ENCODE assay signal across 7 cellular contexts in the genomic region with DNA sequence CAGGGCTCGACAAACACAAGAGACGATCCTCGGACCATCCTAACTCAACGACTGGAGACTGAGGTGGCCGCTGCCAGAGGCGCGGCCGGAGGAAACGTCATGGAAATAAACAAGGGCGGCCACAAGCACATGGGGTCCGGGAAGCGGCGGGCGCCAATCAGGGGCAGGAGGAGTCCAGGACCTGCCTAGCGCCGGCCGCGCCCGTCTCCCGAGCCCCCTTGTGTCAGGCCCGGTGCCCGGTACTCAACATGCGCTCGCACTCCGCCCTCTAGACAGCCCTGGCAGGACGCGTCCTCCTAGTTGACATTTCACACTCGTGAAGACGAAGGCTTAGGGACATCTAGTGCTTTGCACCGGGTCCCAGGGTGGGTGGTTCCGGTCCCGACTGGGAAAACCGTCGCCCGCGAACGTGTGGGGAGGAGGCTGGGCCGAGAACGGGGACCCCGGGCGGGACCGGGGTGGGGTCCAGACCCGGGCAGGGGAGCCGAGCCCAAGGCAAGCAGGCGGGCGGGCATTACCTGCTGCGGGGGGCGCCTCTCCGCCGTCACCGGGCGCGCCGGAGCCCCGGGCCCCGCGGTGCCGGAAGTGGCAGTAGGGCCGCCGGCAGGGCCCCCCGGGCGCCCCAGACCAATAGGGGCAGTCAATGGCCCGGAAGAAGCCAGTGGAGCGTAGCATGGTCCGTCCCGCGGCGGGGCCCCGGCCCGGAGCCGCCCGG. TPM values are rescaled to one million over a fixed set of nuclear protein-coding genes. Genes with fewer than 3 reads are reported as not detected.
A peak's percentile ranks its signal among the peaks of the same experiment; 100 is the strongest.
DNase-seq lines count a peak whose midpoint lies in the region; ATAC-seq, FAIRE-seq and TF ChIP-seq lines count a peak whose summit lies in the region.

No MANE protein-coding gene starts in this region.

- no peak overlapping the region for H2AFZ ChIP-seq in K562 (ENCODE audit: low read depth, low read length)

- intact Hi-C loops in K562 (cut with micrococcal nuclease) (no loop called here), kidney (cut with DNase I) (no loop called here)

- H3K27me3 ChIP-seq in K562 (ENCODE audit: control insufficient read depth in 2 of 2, insufficient read depth in 2 of 2, low read length in 2 of 2): no peaks in the 10 kb centered on the region

- peaks cover 61% of the 10 kb centered on the region for H3K36me3 ChIP-seq in K562 (ENCODE audit: control insufficient read depth, insufficient read depth, low read length)
- H3K36me3 ChIP-seq in kidney (ENCODE audit: control insufficient read depth in 1 of 2, insufficient read depth in 2 of 2, low read length in 2 of 2): no peaks in the 10 kb centered on the region

- H3K4me3 ChIP-seq in GM12875 (ENCODE audit: low read depth, low read length) (peak overlapping the region; percentile 94), K562 (peak overlapping the region; percentile 100), kidney (ENCODE audit: low read length in 2 of 2) (peak overlapping the region; percentile 75 to 88)

- H3K27me3 Mint-ChIP-seq in stimulated activated naive CD8-positive, alpha-beta T cell treated with anti-CD3 and anti-CD28 coated beads, Interleukin-15, amount 100 ng/mL, for 72 hours: no peaks in the 10 kb centered on the region

- H3K27ac ChIP-seq in K562 (ENCODE audit: extremely low read depth, low read depth, low read length) (peak overlapping the region; percentile 100), kidney (ENCODE audit: low read depth in 2 of 2, low read length in 2 of 2) (peak overlapping the region; percentile 17 to 22)

- H3K9me1 ChIP-seq in K562 (ENCODE audit: control insufficient read depth, insufficient read depth, low read length): no peaks in the 10 kb centered on the region

- H4K20me1 ChIP-seq in K562 (replicated peaks; ENCODE audit: control insufficient read depth, insufficient read depth, low read length): peaks cover 41% of the 10 kb centered on the region

- CTCF ChIA-PET in K562 (lab: Yijun Ruan, JAX; ENCODE audit: low intra/inter-chr PET ratio): interaction anchor here (0.7 kb wide), 2 partner anchors 12 to 73 kb away, joined by 3 read pairs; no protein-coding TSS in a partner anchor

- ATAC-seq in K562: peak; percentile 58
- ATAC-seq in stimulated activated naive CD8-positive, alpha-beta T cell treated with anti-CD3 and anti-CD28 coated beads, Interleukin-15, amount 100 ng/mL, for 72 hours: peak; percentile 56

- no peak for TF ChIP-seq POLR2A in K562 (conservative IDR thresholded peaks at IDR 0.05)

- BruUV-seq in K562 (replicated peaks; lab: Mats Ljungman, UMichigan): no TSS peak

- TF ChIP-seq CTCF in GM12875 (IDR thresholded peaks at IDR 0.05; ENCODE audit: borderline replicate concordance, insufficient read depth, low read depth, low read length): no peak
- no peak for TF ChIP-seq CTCF in K562 (IDR thresholded peaks at IDR 0.05 in 2 of 3, conservative IDR thresholded peaks at IDR 0.05 in 1 of 3; ENCODE audit: insufficient read depth in 2 of 3, low read depth in 1 of 3, low read length in 3 of 3)
- TF ChIP-seq CTCF in kidney (IDR thresholded peaks at IDR 0.05; ENCODE audit: borderline replicate concordance, extremely low read depth, insufficient read depth): no peak

- under 1% methylated on average over 47 of the region's 72 CpGs for WGBS in K562 (ENCODE audit: insufficient coverage, low coverage, missing lambda C conversion rate)

- in situ Hi-C loops in K562 (cut with MboI): no loop called here

- no peak for TF ChIP-seq EP300 in K562 (IDR thresholded peaks at IDR 0.05; ENCODE audit: low read length)

- peak; percentile 53 for DNase-seq in HCEC 1CT
- DNase-seq in NCI-H146 treated with DMSO at 0.1 percent for 48 hours (lab: John Stamatoyannopoulos, UW; ENCODE audit: unreplicated experiment): peak; percentile 15
- DNase-seq in K562 (ENCODE audit: extremely low read depth in 1 of 4, low spot score in 3 of 4): peak; percentile 56 to 74 (median 60)
- DNase-seq in kidney: peak; percentile 85
- peak in 1 of 2 donors; percentile 38 for DNase-seq in stimulated activated naive CD8-positive, alpha-beta T cell treated with anti-CD3 and anti-CD28 coated beads, Interleukin-15, amount 100 ng/mL, for 72 hours
- DNase-seq in GF-D8 (lab: John Stamatoyannopoulos, UW): no peak

- peaks cover 82% of the 10 kb centered on the region for H3K4me1 Mint-ChIP-seq in stimulated activated naive CD8-positive, alpha-beta T cell treated with anti-CD3 and anti-CD28 coated beads, Interleukin-15, amount 100 ng/mL, for 72 hours

- H3K4me3 Mint-ChIP-seq in stimulated activated naive CD8-positive, alpha-beta T cell treated with anti-CD3 and anti-CD28 coated beads, Interleukin-15, amount 100 ng/mL, for 72 hours: peak overlapping the region; percentile 91 to 94

- H3K79me2 ChIP-seq in K562 (ENCODE audit: control insufficient read depth, insufficient read depth, low read length): peaks cover 83% of the 10 kb centered on the region

- no peak for TF ChIP-seq RAD21 in K562 (CRISPR knock-in tag; conservative IDR thresholded peaks at IDR 0.05 in 1 of 2, IDR thresholded peaks at IDR 0.05 in 1 of 2)

- peak overlapping the region; percentile 98 to 99 for H3K27ac Mint-ChIP-seq in stimulated activated naive CD8-positive, alpha-beta T cell treated with anti-CD3 and anti-CD28 coated beads, Interleukin-15, amount 100 ng/mL, for 72 hours

- H3K9me3 ChIP-seq in K562 (replicated peaks; ENCODE audit: control insufficient read depth, insufficient read depth, low read depth, low read length) (no peaks in the 10 kb centered on the region), kidney (ENCODE audit: control insufficient read depth in 1 of 2, low read length in 2 of 2) (no peaks in the 10 kb centered on the region)

- peak overlapping the region; percentile 99 for H3K4me2 ChIP-seq in K562 (ENCODE audit: insufficient read depth, low read length)

- peak overlapping the region; percentile 99 for H3K9ac ChIP-seq in K562 (ENCODE audit: insufficient read depth in 1 of 2, low read depth in 2 of 2, low read length in 2 of 2)
- H3K9ac ChIP-seq in kidney (ENCODE audit: low read length in 2 of 2): peak overlapping the region; percentile 77 to 87

- no peaks in the 10 kb centered on the region for H3K9me3 Mint-ChIP-seq in stimulated activated naive CD8-positive, alpha-beta T cell treated with anti-CD3 and anti-CD28 coated beads, Interleukin-15, amount 100 ng/mL, for 72 hours

- POLR2A ChIA-PET in K562 (lab: Yijun Ruan, JAX): interaction anchor here (0.6 to 1.8 kb wide), 2 partner anchors 9 to 826 kb away, joined by 3 to 9 read pairs; no protein-coding TSS in a partner anchor

- peaks cover 20 to 83% of the 10 kb centered on the region in 2 experiments for H3K4me1 ChIP-seq in K562 (replicated peaks in 1 of 2; ENCODE audit: control insufficient read depth in 2 of 2, insufficient read depth in 2 of 2, low read length in 2 of 2)
- peaks cover 12 to 35% of the 10 kb centered on the region in 2 donors for H3K4me1 ChIP-seq in kidney (ENCODE audit: control insufficient read depth in 1 of 2, insufficient read depth in 1 of 2, low read depth in 1 of 2, low read length in 2 of 2)

- FAIRE-seq in K562 (lab: Jason Lieb, UNC) (no peak), kidney (lab: Jason Lieb, UNC) (no peak)

RNA-seq across cellular contexts. Expression of gene REXO1, which starts 0.4 kb away (rescaled TPM):
- 46.7 and 163 TPM in 2 replicates for total RNA-seq in K562 (2011; cell fraction: chromatin; rRNA removed; ENCODE audit: low replicate concordance)
- 112 and 114 TPM in 2 replicates for total RNA-seq in K562 (2011; cell fraction: nucleolus; rRNA removed)
- 55.0 and 57.6 TPM in 2 replicates for total RNA-seq in K562 (2011; cell fraction: nucleoplasm; rRNA removed)
- total RNA-seq in K562 (2014; rRNA removed) (15.8 and 21.9 TPM in 2 replicates), K562 (2014; rRNA removed; fragmentation: Illumina TruSeq; extraction: Trizol) (3.5 and 4.5 TPM in 2 replicates), K562 (2015; rRNA removed; fragmentation: Illumina TruSeq; extraction: Trizol) (15.8 and 20.8 TPM in 2 replicates), K562 (2021) (52.4 and 63.3 TPM in 2 replicates), kidney (36.8 TPM)
- polyA plus RNA-seq in K562 (2011; rRNA removed) (14.6 and 21.5 TPM in 2 replicates), K562 (2014; fragmentation: Illumina TruSeq; extraction: Trizol) (16.7 and 40.7 TPM in 2 replicates), K562 (2014; fragmentation: Nextera tagmentation; extraction: Ambion mirVana) (under 1 TPM; 0.04 to 0.29 TPM), K562 (2014; rRNA removed) (31.0 and 50.1 TPM in 2 replicates), kidney (ENCODE audit: insufficient read depth, low read depth, low replicate concordance) (12.1 TPM)
- polyA plus RNA-seq in K562 (2011; cell fraction: cytosol; rRNA removed): 17.4 and 27.3 TPM in 2 replicates
- polyA plus RNA-seq in K562 (2011; cell fraction: nucleus; rRNA removed): 56.5 and 100 TPM in 2 replicates
- 37.1 and 39.8 TPM in 2 replicates for polyA plus RNA-seq in K562 (2012)
- polyA minus RNA-seq in K562 (2011; rRNA and poly(A)+ RNA removed): 7.4 and 11.2 TPM in 2 replicates
- polyA minus RNA-seq in K562 (2011; cell fraction: cytosol; rRNA and poly(A)+ RNA removed): 23.8 and 34.7 TPM in 2 replicates
- 19.5 and 21.3 TPM in 2 replicates for polyA minus RNA-seq in K562 (2011; cell fraction: nucleus; rRNA and poly(A)+ RNA removed)

RNA-seq across cellular contexts. Expression of gene KLF16, which starts 15.5 kb away (rescaled TPM):
- 5.8 and 14.0 TPM in 2 replicates for total RNA-seq in K562 (2011; cell fraction: chromatin; rRNA removed; ENCODE audit: low replicate concordance)
- 11.7 and 16.7 TPM in 2 replicates for total RNA-seq in K562 (2011; cell fraction: nucleolus; rRNA removed)
- 6.4 and 7.5 TPM in 2 replicates for total RNA-seq in K562 (2011; cell fraction: nucleoplasm; rRNA removed)
- total RNA-seq in K562 (2014; rRNA removed): 15.5 and 22.0 TPM in 2 replicates
- 3.4 and 3.8 TPM in 2 replicates for total RNA-seq in K562 (2014; rRNA removed; fragmentation: Illumina TruSeq; extraction: Trizol)
- 7.9 and 9.4 TPM in 2 replicates for total RNA-seq in K562 (2015; rRNA removed; fragmentation: Illumina TruSeq; extraction: Trizol)
- total RNA-seq in K562 (2021): 59.1 and 60.4 TPM in 2 replicates
- polyA plus RNA-seq in K562 (2011; rRNA removed): 3.7 and 4.8 TPM in 2 replicates
- polyA plus RNA-seq in K562 (2011; cell fraction: cytosol; rRNA removed): 7.1 and 44.8 TPM in 2 replicates
- 14.2 and 29.1 TPM in 2 replicates for polyA plus RNA-seq in K562 (2011; cell fraction: nucleus; rRNA removed)
- polyA plus RNA-seq in K562 (2012): 20.8 and 23.7 TPM in 2 replicates
- 6.8 and 13.1 TPM in 2 replicates for polyA plus RNA-seq in K562 (2014; fragmentation: Illumina TruSeq; extraction: Trizol)
- polyA plus RNA-seq in K562 (2014; fragmentation: Nextera tagmentation; extraction: Ambion mirVana): under 1 TPM; 0.04 to 0.10 TPM
- 15.4 and 27.5 TPM in 2 replicates for polyA plus RNA-seq in K562 (2014; rRNA removed)
- 1.0 and 1.3 TPM in 2 replicates for polyA minus RNA-seq in K562 (2011; rRNA and poly(A)+ RNA removed)
- polyA minus RNA-seq in K562 (2011; cell fraction: cytosol; rRNA and poly(A)+ RNA removed): 15.0 and 25.4 TPM in 2 replicates
- polyA minus RNA-seq in K562 (2011; cell fraction: nucleus; rRNA and poly(A)+ RNA removed): 5.8 and 6.6 TPM in 2 replicates
- total RNA-seq in kidney: 22.2 TPM
- 10.4 TPM for polyA plus RNA-seq in kidney (ENCODE audit: insufficient read depth, low read depth, low replicate concordance)

RNA-seq across cellular contexts. Expression of gene ATP8B3, which starts 35.8 kb away (rescaled TPM):
- 40.7 and 89.4 TPM in 2 replicates for total RNA-seq in K562 (2011; cell fraction: chromatin; rRNA removed; ENCODE audit: low replicate concordance)
- total RNA-seq in K562 (2011; cell fraction: nucleolus; rRNA removed): 37.1 and 44.7 TPM in 2 replicates
- total RNA-seq in K562 (2011; cell fraction: nucleoplasm; rRNA removed): 35.0 and 38.7 TPM in 2 replicates
- total RNA-seq in K562 (2014; rRNA removed): 3.2 and 5.0 TPM in 2 replicates
- total RNA-seq in K562 (2014; rRNA removed; fragmentation: Illumina TruSeq; extraction: Trizol): 3.2 and 3.6 TPM in 2 replicates
- 3.8 and 4.3 TPM in 2 replicates for total RNA-seq in K562 (2015; rRNA removed; fragmentation: Illumina TruSeq; extraction: Trizol)
- total RNA-seq in K562 (2021): 12.3 and 13.2 TPM in 2 replicates
- 8.3 and 13.2 TPM in 2 replicates for polyA plus RNA-seq in K562 (2011; rRNA removed)
- 12.0 and 13.1 TPM in 2 replicates for polyA plus RNA-seq in K562 (2011; cell fraction: cytosol; rRNA removed)
- 36.1 and 44.4 TPM in 2 replicates for polyA plus RNA-seq in K562 (2011; cell fraction: nucleus; rRNA removed)
- 5.6 and 7.6 TPM in 2 replicates for polyA plus RNA-seq in K562 (2012)
- polyA plus RNA-seq in K562 (2014; fragmentation: Illumina TruSeq; extraction: Trizol): 6.0 and 6.4 TPM in 2 replicates
- polyA plus RNA-seq in K562 (2014; fragmentation: Nextera tagmentation; extraction: Ambion mirVana): 1 to 10 TPM; 1.2 to 2.2 TPM
- polyA plus RNA-seq in K562 (2014; rRNA removed): 10.1 and 11.9 TPM in 2 replicates
- polyA minus RNA-seq in K562 (2011; rRNA and poly(A)+ RNA removed): 9.7 and 10.4 TPM in 2 replicates
- polyA minus RNA-seq in K562 (2011; cell fraction: cytosol; rRNA and poly(A)+ RNA removed): 7.3 and 10.2 TPM in 2 replicates
- 5.4 and 7.0 TPM in 2 replicates for polyA minus RNA-seq in K562 (2011; cell fraction: nucleus; rRNA and poly(A)+ RNA removed)
- 3.6 TPM for total RNA-seq in kidney
- polyA plus RNA-seq in kidney (ENCODE audit: insufficient read depth, low read depth, low replicate concordance): 0.24 TPM

RNA-seq across cellular contexts. Expression of gene ABHD17A, which starts 37.5 kb away (rescaled TPM):
- total RNA-seq in K562 (2011; cell fraction: chromatin; rRNA removed; ENCODE audit: low replicate concordance): 29.4 and 87.9 TPM in 2 replicates
- total RNA-seq in K562 (2011; cell fraction: nucleolus; rRNA removed): 61.7 and 67.8 TPM in 2 replicates
- total RNA-seq in K562 (2011; cell fraction: nucleoplasm; rRNA removed): 40.1 and 45.4 TPM in 2 replicates
- total RNA-seq in K562 (2014; rRNA removed): 135 and 157 TPM in 2 replicates
- 0.93 and 1.5 TPM in 2 replicates for total RNA-seq in K562 (2014; rRNA removed; fragmentation: Illumina TruSeq; extraction: Trizol)
- 18.9 and 26.5 TPM in 2 replicates for total RNA-seq in K562 (2015; rRNA removed; fragmentation: Illumina TruSeq; extraction: Trizol)
- 84.2 and 87.7 TPM in 2 replicates for total RNA-seq in K562 (2021)
- 24.6 and 45.3 TPM in 2 replicates for polyA plus RNA-seq in K562 (2011; rRNA removed)
- polyA plus RNA-seq in K562 (2011; cell fraction: cytosol; rRNA removed): 54.2 and 174 TPM in 2 replicates
- polyA plus RNA-seq in K562 (2011; cell fraction: nucleus; rRNA removed): 117 and 184 TPM in 2 replicates
- 47.5 and 74.5 TPM in 2 replicates for polyA plus RNA-seq in K562 (2012)
- 3.6 and 16.9 TPM in 2 replicates for polyA plus RNA-seq in K562 (2014; fragmentation: Illumina TruSeq; extraction: Trizol)
- under 1 TPM in 1 of 2 experiments, not detected in 1; 0.04 TPM for polyA plus RNA-seq in K562 (2014; fragmentation: Nextera tagmentation; extraction: Ambion mirVana)
- polyA plus RNA-seq in K562 (2014; rRNA removed): 95.1 and 99.0 TPM in 2 replicates
- 6.9 and 11.0 TPM in 2 replicates for polyA minus RNA-seq in K562 (2011; rRNA and poly(A)+ RNA removed)
- polyA minus RNA-seq in K562 (2011; cell fraction: cytosol; rRNA and poly(A)+ RNA removed): 26.1 and 39.4 TPM in 2 replicates
- polyA minus RNA-seq in K562 (2011; cell fraction: nucleus; rRNA and poly(A)+ RNA removed): 15.3 and 15.8 TPM in 2 replicates
- 63.8 TPM for total RNA-seq in kidney
- 65.1 TPM for polyA plus RNA-seq in kidney (ENCODE audit: insufficient read depth, low read depth, low replicate concordance)

RNA-seq across cellular contexts. Expression of gene ADAT3, which starts 57.4 kb away (rescaled TPM):
- total RNA-seq in K562 (2011; cell fraction: chromatin; rRNA removed; ENCODE audit: low replicate concordance): 6.3 and 20.5 TPM in 2 replicates
- total RNA-seq in K562 (2011; cell fraction: nucleolus; rRNA removed): 18.0 and 18.5 TPM in 2 replicates
- total RNA-seq in K562 (2011; cell fraction: nucleoplasm; rRNA removed): 5.6 and 6.9 TPM in 2 replicates
- total RNA-seq in K562 (2014; rRNA removed) (7.8 and 10.4 TPM in 2 replicates), K562 (2014; rRNA removed; fragmentation: Illumina TruSeq; extraction: Trizol) (not detected in 2 replicates), K562 (2015; rRNA removed; fragmentation: Illumina TruSeq; extraction: Trizol) (0.72 and 1.7 TPM in 2 replicates), K562 (2021) (15.1 and 15.6 TPM in 2 replicates), kidney (10.3 TPM)
- polyA plus RNA-seq in K562 (2011; rRNA removed) (0.67 and 1.1 TPM in 2 replicates), K562 (2014; fragmentation: Illumina TruSeq; extraction: Trizol) (0.68 TPM in 1 of 2 replicates, not detected in the other), K562 (2014; fragmentation: Nextera tagmentation; extraction: Ambion mirVana) (not detected), K562 (2014; rRNA removed) (9.2 and 10.2 TPM in 2 replicates), kidney (ENCODE audit: insufficient read depth, low read depth, low replicate concordance) (6.1 TPM)
- 1.1 and 11.4 TPM in 2 replicates for polyA plus RNA-seq in K562 (2011; cell fraction: cytosol; rRNA removed)
- 3.3 and 11.9 TPM in 2 replicates for polyA plus RNA-seq in K562 (2011; cell fraction: nucleus; rRNA removed)
- polyA plus RNA-seq in K562 (2012): 6.8 and 6.9 TPM in 2 replicates
- 0.18 and 0.21 TPM in 2 replicates for polyA minus RNA-seq in K562 (2011; rRNA and poly(A)+ RNA removed)
- 4.5 and 5.4 TPM in 2 replicates for polyA minus RNA-seq in K562 (2011; cell fraction: cytosol; rRNA and poly(A)+ RNA removed)
- polyA minus RNA-seq in K562 (2011; cell fraction: nucleus; rRNA and poly(A)+ RNA removed): 2.1 and 3.4 TPM in 2 replicates
